13 cellular contexts compared by ENCODE assay signal in genomic region chr11:11391796-11392195, GRCh38. TPM values are rescaled to one million over a fixed set of nuclear protein-coding genes. Genes with fewer than 3 reads are reported as not detected.
DNase-seq lines count a peak whose midpoint lies in the region; ATAC-seq and TF ChIP-seq lines count a peak whose summit lies in the region.
"Had no signal": no experiment of that assay in that cellular context is flagged by ENCODE, and none has a peak within 500 bp of the region (broad histone marks: within the 10 kb centered on the region; RNA-seq: fewer than 3 reads in every experiment).

No MANE protein-coding gene starts in this region.

- no peak for TF ChIP-seq CTCF in thyroid gland (IDR thresholded peaks at IDR 0.05)

- TF ChIP-seq POLR2A in thyroid gland (IDR thresholded peaks at IDR 0.05) = no peak

- no peaks in the 10 kb centered on the region for H3K4me1 Mint-ChIP-seq in activated naive CD4-positive, alpha-beta T cell treated with anti-CD3 and anti-CD28 coated beads for 36 hours (ENCODE audit: low read depth)
- H3K4me1 Mint-ChIP-seq: stimulated activated memory B cell treated with anti-CD40 and anti-IgM and Interleukin-4, amounts not matched to agents 10 μg/mL and 1 μg/mL and 100 μg/mL, for 72 hours had no signal

- WGBS in thyroid gland, 2 donors = 54 to 85% methylated on average over 8 of the region's 8 CpGs

- H3K27me3 Mint-ChIP-seq in activated naive CD4-positive, alpha-beta T cell treated with anti-CD3 and anti-CD28 coated beads for 36 hours (ENCODE audit: low read depth) = peaks cover 4% of the 10 kb centered on the region

- no peaks in the 10 kb centered on the region for H3K9me3 Mint-ChIP-seq in activated naive CD4-positive, alpha-beta T cell treated with anti-CD3 and anti-CD28 coated beads for 36 hours
- H3K9me3 Mint-ChIP-seq: activated naive CD4-positive, alpha-beta T cell treated with anti-CD3 and anti-CD28 coated beads, Interleukin-2, amount 50 U/mL, for 72 hours; GM23338; stimulated activated memory B cell treated with anti-CD40 and anti-IgM and Interleukin-4, amounts not matched to agents 10 μg/mL and 1 μg/mL and 100 μg/mL, for 72 hours had no signal

- no peak overlapping the region for H3K27ac Mint-ChIP-seq in activated naive CD4-positive, alpha-beta T cell treated with anti-CD3 and anti-CD28 coated beads for 36 hours
- H3K27ac Mint-ChIP-seq: activated naive CD4-positive, alpha-beta T cell treated with anti-CD3 and anti-CD28 coated beads, Interleukin-2, amount 50 U/mL, for 72 hours; GM23338; stimulated activated memory B cell treated with anti-CD40 and anti-IgM and Interleukin-4, amounts not matched to agents 10 μg/mL and 1 μg/mL and 100 μg/mL, for 72 hours had no signal

- ATAC-seq in HG03159 (IDR thresholded peaks at IDR 0.05; ENCODE audit: unreplicated experiment) = no peak
- ATAC-seq: activated naive CD4-positive, alpha-beta T cell treated with anti-CD3 and anti-CD28 coated beads, Interleukin-2, amount 50 U/mL, for 72 hours; GM23338; stimulated activated memory B cell treated with anti-CD40 and anti-IgM and Interleukin-4, amounts not matched to agents 10 μg/mL and 1 μg/mL and 100 μg/mL, for 72 hours had no signal

- CTCF ChIA-PET in activated naive CD4-positive, alpha-beta T cell treated with anti-CD3 and anti-CD28 coated beads for 36 hours (lab: Charles Lee) = no interaction called here

- DNase-seq in HCEC 1CT (peak; percentile 64), T1000 (lab: John Stamatoyannopoulos, UW) (peak; percentile 24), foreskin melanocyte (peak; percentile 32), thyroid gland (peak; percentile 13 to 32), 8988T (no peak)
- no peak for DNase-seq in activated naive CD4-positive, alpha-beta T cell treated with anti-CD3 and anti-CD28 coated beads for 36 hours
- DNase-seq: hypothalamus, NCI-H526, WERI-Rb-1 had no signal

- no peaks in the 10 kb centered on the region for H3K36me3 ChIP-seq in thyroid gland
- H3K36me3 ChIP-seq: WERI-Rb-1 had no signal

- no peak overlapping the region for H3K4me3 Mint-ChIP-seq in activated naive CD4-positive, alpha-beta T cell treated with anti-CD3 and anti-CD28 coated beads for 36 hours
- H3K4me3 Mint-ChIP-seq: GM23338; stimulated activated memory B cell treated with anti-CD40 and anti-IgM and Interleukin-4, amounts not matched to agents 10 μg/mL and 1 μg/mL and 100 μg/mL, for 72 hours had no signal

- H3K27me3 ChIP-seq in thyroid gland = no peaks in the 10 kb centered on the region

- no peaks in the 10 kb centered on the region for H3K9me3 ChIP-seq in thyroid gland

- H3K36me3 Mint-ChIP-seq in activated naive CD4-positive, alpha-beta T cell treated with anti-CD3 and anti-CD28 coated beads for 36 hours (ENCODE audit: low read depth) = no peaks in the 10 kb centered on the region
- H3K36me3 Mint-ChIP-seq: activated naive CD4-positive, alpha-beta T cell treated with anti-CD3 and anti-CD28 coated beads, Interleukin-2, amount 50 U/mL, for 72 hours had no signal

- peaks cover 0 to 15% of the 10 kb centered on the region in 2 donors for H3K4me1 ChIP-seq in thyroid gland

- no peak overlapping the region for H3K4me3 ChIP-seq in thyroid gland (replicated peaks in 1 of 3)
- H3K4me3 ChIP-seq: GM23338 had no signal

- intact Hi-C loops in thyroid gland (cut with DNase I) = no loop called here
- intact Hi-C loops in activated naive CD4-positive, alpha-beta T cell treated with anti-CD3 and anti-CD28 coated beads for 36 hours (cut with micrococcal nuclease) = no loop called here

- no peak overlapping the region for H3K27ac ChIP-seq in thyroid gland
- H3K27ac ChIP-seq: WERI-Rb-1 had no signal

RNA-seq across cellular contexts. Expression of gene CSNK2A3, which starts 38.7 kb away (rescaled TPM):
- total RNA-seq in thyroid gland = 1 to 10 TPM; 2.8 to 9.5 (median 3.8) TPM
- total RNA-seq in activated naive CD4-positive, alpha-beta T cell treated with anti-CD3 and anti-CD28 coated beads for 36 hours = 1 to 10 TPM; 1.8 to 2.5 TPM

Comparison
In these comparisons a context has a peak if more than half of its experiments do, and no peak if none do; other contexts are left out.
1. DNase-seq: peak in HCEC 1CT (single experiment), T1000 (single experiment), foreskin melanocyte (single experiment) and thyroid gland (2 of 2); none in 8988T (single experiment) and activated naive CD4-positive, alpha-beta T cell treated with anti-CD3 and anti-CD28 coated beads for 36 hours (single experiment).